Comparison of ENCODE assay signal across 15 cellular contexts in the genomic region with DNA sequence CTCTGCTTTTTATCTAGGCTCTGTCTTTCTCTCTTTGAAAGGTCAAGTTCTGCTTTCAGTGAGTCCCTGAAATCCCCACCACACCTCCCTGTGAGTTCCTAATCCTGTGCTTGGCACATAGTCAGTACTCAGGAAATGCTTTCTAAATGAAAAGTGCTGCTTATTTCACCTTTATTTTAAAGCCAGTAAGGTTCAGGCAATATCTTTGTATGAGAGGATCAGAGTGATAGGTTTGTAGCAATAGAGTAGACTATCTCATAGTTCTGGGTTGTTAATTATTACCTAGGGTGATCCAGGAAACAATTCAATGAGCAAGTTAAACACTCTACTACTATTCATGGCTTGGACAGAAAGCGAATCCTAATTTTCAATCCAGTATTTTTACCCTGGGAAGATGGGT. TPM values are rescaled to one million over a fixed set of nuclear protein-coding genes. Genes with fewer than 3 reads are reported as not detected.
DNase-seq lines count a peak whose midpoint lies in the region; ATAC-seq and TF ChIP-seq lines count a peak whose summit lies in the region.
"Had no signal": no experiment of that assay in that cellular context is flagged by ENCODE, and none has a peak within 500 bp of the region (broad histone marks: within the 10 kb centered on the region; RNA-seq: fewer than 3 reads in every experiment).

No MANE protein-coding gene starts in this region.

- no peak overlapping the region for H2AFZ ChIP-seq in mesenchymal stem cell (ENCODE audit: low read depth, low read length)

- intact Hi-C loops in A673 (cut with micrococcal nuclease; ENCODE audit: unreplicated experiment), result no loop called here

- no peak overlapping the region for H3K9ac ChIP-seq in mesenchymal stem cell (ENCODE audit: low read length)

- no peak overlapping the region for H2BK12ac ChIP-seq in mesenchymal stem cell (ENCODE audit: low read length in 2 of 2)

- no peak overlapping the region for H4K91ac ChIP-seq in mesenchymal stem cell (ENCODE audit: low read length)

- H2BK15ac ChIP-seq in mesenchymal stem cell (ENCODE audit: low read depth, poor library complexity, severe bottlenecking), result no peak overlapping the region

- CTCF ChIA-PET in A673 (lab: Charles Lee), result no interaction called here

- H3K9me3 ChIP-seq in A673 (ENCODE audit: low read depth, low read length, poor library complexity, severe bottlenecking), result no peaks in the 10 kb centered on the region
- H3K9me3 ChIP-seq in mesenchymal stem cell (ENCODE audit: control insufficient read depth, low read length), result no peaks in the 10 kb centered on the region
- H3K9me3 ChIP-seq: gastroesophageal sphincter, SJSA1 had no signal

- no peak overlapping the region for H3K4me3 ChIP-seq in A673 (ENCODE audit: low read depth, low read length, poor library complexity, severe bottlenecking)
- H3K4me3 ChIP-seq in mesenchymal stem cell (ENCODE audit: insufficient read depth in 1 of 2, low read depth in 1 of 2, low read length in 2 of 2), result no peak overlapping the region
- H3K4me3 ChIP-seq: gastroesophageal sphincter, SJSA1 had no signal

- no peak overlapping the region for H3K18ac ChIP-seq in mesenchymal stem cell (ENCODE audit: low read depth in 1 of 2, low read length in 2 of 2)

- H3K36me3 ChIP-seq in A673 (ENCODE audit: insufficient read depth, low read length, poor library complexity, severe bottlenecking) (no peaks in the 10 kb centered on the region), mesenchymal stem cell (ENCODE audit: control insufficient read depth in 1 of 2, insufficient read depth in 2 of 2, low read depth in 1 of 2, low read length in 2 of 2) (no peaks in the 10 kb centered on the region)
- H3K36me3 ChIP-seq: gastroesophageal sphincter, SJSA1 had no signal

- no peak overlapping the region for H3K4ac ChIP-seq in mesenchymal stem cell (ENCODE audit: low read depth in 1 of 2, low read length in 2 of 2)

- TF ChIP-seq CTCF in A673 (conservative IDR thresholded peaks at IDR 0.05; ENCODE audit: low read depth, low read length), result no peak

- peak overlapping the region; percentile 86 for H2BK5ac ChIP-seq in mesenchymal stem cell (ENCODE audit: low read depth, low read length, poor library complexity, severe bottlenecking)

- no CpG with 5 or more reads among the region's 1 CpG for WGBS in mesenchymal stem cell

- no peak overlapping the region for H2BK120ac ChIP-seq in mesenchymal stem cell (ENCODE audit: low read depth, low read length)

- DNase-seq in A673 (ENCODE audit: low spot score), result no peak
- DNase-seq in cerebellar cortex (ENCODE audit: low spot score), result peak; percentile 12
- DNase-seq in mesenchymal stem cell, result no peak
- no peak for DNase-seq in NCI-H526 (lab: John Stamatoyannopoulos, UW)
- DNase-seq in epidermal melanocyte (ENCODE audit: insufficient read length, low spot score), result no peak
- DNase-seq in Ammon's horn (ENCODE audit: low spot score), result no peak
- DNase-seq: activated CD8-positive, alpha-beta memory T cell treated with anti-CD3 and anti-CD28 coated beads, Interleukin-2, amount 10 ng/mL, durations not matched to agents 7 days and 5 days; activated gamma-delta T cell; MM.1S; retina; T1000 had no signal

- no peak overlapping the region for H4K8ac ChIP-seq in mesenchymal stem cell (ENCODE audit: low read length)

- H3K27me3 ChIP-seq in A673 (replicated peaks; ENCODE audit: insufficient read depth, low read depth, low read length, poor library complexity), result no peaks in the 10 kb centered on the region
- H3K27me3 ChIP-seq in mesenchymal stem cell (ENCODE audit: control insufficient read depth in 1 of 2, insufficient read depth in 1 of 2, low read length in 2 of 2), result no peaks in the 10 kb centered on the region
- H3K27me3 ChIP-seq: gastroesophageal sphincter, SJSA1 had no signal

- no TSS peak for BruUV-seq in A673 (replicated peaks; lab: Mats Ljungman, UMichigan)

- H3K27ac ChIP-seq in A673 (ENCODE audit: low read depth, low read length, poor library complexity, severe bottlenecking), result peak overlapping the region; percentile 70
- peak overlapping the region; percentile 98 for H3K27ac ChIP-seq in mesenchymal stem cell (ENCODE audit: low read length, poor library complexity, severe bottlenecking)
- H3K27ac ChIP-seq: SJSA1 had no signal

- H3K4me1 ChIP-seq in A673 (ENCODE audit: insufficient read depth, low read length, poor library complexity, severe bottlenecking), result peaks cover 38% of the 10 kb centered on the region
- H3K4me1 ChIP-seq in mesenchymal stem cell (ENCODE audit: control insufficient read depth, insufficient read depth, low read depth, low read length), result peaks cover 14% of the 10 kb centered on the region

- ATAC-seq in HG03342 (IDR thresholded peaks at IDR 0.05; ENCODE audit: unreplicated experiment) (peak; percentile 58), GM21390 (IDR thresholded peaks at IDR 0.05; ENCODE audit: unreplicated experiment) (no peak)
- ATAC-seq: activated CD8-positive, alpha-beta memory T cell treated with anti-CD3 and anti-CD28 coated beads, Interleukin-2, amount 10 ng/mL, durations not matched to agents 7 days and 5 days; gastroesophageal sphincter had no signal

- H3K4me2 ChIP-seq in mesenchymal stem cell (ENCODE audit: low read length, poor library complexity, severe bottlenecking), result peak overlapping the region; percentile 68

- no peak overlapping the region for H3K14ac ChIP-seq in mesenchymal stem cell (ENCODE audit: low read length in 2 of 2)

- H3K23ac ChIP-seq in mesenchymal stem cell (ENCODE audit: low read length in 2 of 2), result no peak overlapping the region

- H2AK5ac ChIP-seq in mesenchymal stem cell (ENCODE audit: low read length, severe bottlenecking), result no peak overlapping the region

- peaks cover 5% of the 10 kb centered on the region for H3K79me1 ChIP-seq in mesenchymal stem cell (replicated peaks; ENCODE audit: low read length, poor library complexity, severe bottlenecking)

- POLR2A ChIA-PET in A673 (lab: Charles Lee; ENCODE audit: low non-redundant PET), result no interaction called here

RNA-seq across cellular contexts. Expression of gene LAMB1, which starts 7.4 kb away (rescaled TPM):
- total RNA-seq in A673 (2021), result 162 and 169 TPM in 2 replicates
- 509 TPM for polyA plus RNA-seq in mesenchymal stem cell (2013, experiment 1 of 2)
- 467 TPM for polyA plus RNA-seq in mesenchymal stem cell (2013, experiment 2 of 2)
- total RNA-seq: activated CD8-positive, alpha-beta memory T cell treated with anti-CD3 and anti-CD28 coated beads, Interleukin-2, amount 10 ng/mL, durations not matched to agents 7 days and 5 days had no signal
